9 cellular contexts compared by ENCODE assay signal in genomic region chr5:80182802-80183645, GRCh38.
DNase-seq lines count a peak whose midpoint lies in the region; ATAC-seq and TF ChIP-seq lines count a peak whose summit lies in the region.
"Had no signal": no experiment of that assay in that cellular context is flagged by ENCODE, and none has a peak within 500 bp of the region (broad histone marks: within the 10 kb centered on the region; RNA-seq: fewer than 3 reads in every experiment).

No MANE protein-coding gene starts in this region.

- peak overlapping the region; percentile 67 for H3K9ac ChIP-seq in iPS-15b (ENCODE audit: low read depth, low read length)

- no peaks in the 10 kb centered on the region for H3K27me3 Mint-ChIP-seq in activated naive CD4-positive, alpha-beta T cell treated with anti-CD3 and anti-CD28 coated beads, Interleukin-2, amount 10 ng/mL, durations not matched to agents 7 days and 5 days

- H3K4me1 ChIP-seq in iPS-15b (ENCODE audit: control insufficient read depth, insufficient read depth, low read length) = peaks cover 42% of the 10 kb centered on the region
- peaks cover 0 to 68% (median 43%) of the 10 kb centered on the region in 4 donors for H3K4me1 ChIP-seq in tibial nerve

- peaks cover 87% of the 10 kb centered on the region for H3K4me1 Mint-ChIP-seq in activated naive CD4-positive, alpha-beta T cell treated with anti-CD3 and anti-CD28 coated beads, Interleukin-2, amount 10 ng/mL, durations not matched to agents 7 days and 5 days

- H3K36me3 Mint-ChIP-seq in activated naive CD4-positive, alpha-beta T cell treated with anti-CD3 and anti-CD28 coated beads, Interleukin-2, amount 10 ng/mL, durations not matched to agents 7 days and 5 days = peaks cover 69% of the 10 kb centered on the region

- H3K9me3 ChIP-seq in iPS-15b (ENCODE audit: control insufficient read depth, insufficient read depth, low read length) = no peaks in the 10 kb centered on the region
- H3K9me3 ChIP-seq in tibial nerve = no peaks in the 10 kb centered on the region

- TF ChIP-seq EP300 in tibial nerve (IDR thresholded peaks at IDR 0.05) = no peak

- TF ChIP-seq POLR2A in tibial nerve (IDR thresholded peaks at IDR 0.05) = no peak

- H3K27me3 ChIP-seq in iPS-15b (ENCODE audit: control insufficient read depth, insufficient read depth, low read length) (no peaks in the 10 kb centered on the region), tibial nerve (no peaks in the 10 kb centered on the region)

- no peak for ATAC-seq in HG02610 (IDR thresholded peaks at IDR 0.05; ENCODE audit: unreplicated experiment)
- no peak for ATAC-seq in GM18861 (IDR thresholded peaks at IDR 0.05; ENCODE audit: unreplicated experiment)

- H3K27ac ChIP-seq in VCaP = peak overlapping the region; percentile 97
- peak overlapping the region in 3 of 4 donors; percentile 32 to 71 (median 34) for H3K27ac ChIP-seq in tibial nerve

- whole genome bisulfite sequencing in tibial nerve, 2 donors = 62 to 64% methylated on average over 7 of the region's 7 CpGs

- H3K4me3 ChIP-seq in iPS-15b (ENCODE audit: low read depth, low read length) = no peak overlapping the region
- no peak overlapping the region for H3K4me3 ChIP-seq in tibial nerve

- peak overlapping the region; percentile 88 for H3K27ac Mint-ChIP-seq in activated naive CD4-positive, alpha-beta T cell treated with anti-CD3 and anti-CD28 coated beads, Interleukin-2, amount 10 ng/mL, durations not matched to agents 7 days and 5 days

- CTCF ChIA-PET in activated naive CD4-positive, alpha-beta T cell treated with anti-CD3 and anti-CD28 coated beads, Interleukin-2, amount 10 ng/mL, durations not matched to agents 7 days and 5 days (lab: Charles Lee) = interaction anchor here (0.6 to 2.2 kb wide), 4 partner anchors 9 to 101 kb away, joined by 3 to 7 read pairs (median 4); no protein-coding TSS in a partner anchor

- TF ChIP-seq CTCF in VCaP (conservative IDR thresholded peaks at IDR 0.05) (no peak), tibial nerve (IDR thresholded peaks at IDR 0.05) (no peak)

- no peaks in the 10 kb centered on the region for H3K36me3 ChIP-seq in iPS-15b (ENCODE audit: control insufficient read depth, insufficient read depth, low read length)
- H3K36me3 ChIP-seq in tibial nerve = no peaks in the 10 kb centered on the region

- H3K9me3 Mint-ChIP-seq in activated naive CD4-positive, alpha-beta T cell treated with anti-CD3 and anti-CD28 coated beads, Interleukin-2, amount 10 ng/mL, durations not matched to agents 7 days and 5 days = no peaks in the 10 kb centered on the region

- peak; percentile 51 for DNase-seq in activated naive CD4-positive, alpha-beta T cell treated with anti-CD3 and anti-CD28 coated beads, Interleukin-2, amount 10 ng/mL, durations not matched to agents 7 days and 5 days
- DNase-seq in activated naive CD4-positive, alpha-beta T cell (lab: John Stamatoyannopoulos, UW) = no peak
- no peak for DNase-seq in tibial nerve (ENCODE audit: low spot score in 2 of 2)
- DNase-seq in NCI-H2196 treated with DMSO at 0.1 percent for 48 hours (lab: John Stamatoyannopoulos, UW; ENCODE audit: unreplicated experiment) = no peak
- DNase-seq: mammary epithelial cell had no signal

- H3K4me3 Mint-ChIP-seq in activated naive CD4-positive, alpha-beta T cell treated with anti-CD3 and anti-CD28 coated beads, Interleukin-2, amount 10 ng/mL, durations not matched to agents 7 days and 5 days = peak overlapping the region; percentile 26
